Comparison of ENCODE assay signal across 1 cellular context in the genomic region with DNA sequence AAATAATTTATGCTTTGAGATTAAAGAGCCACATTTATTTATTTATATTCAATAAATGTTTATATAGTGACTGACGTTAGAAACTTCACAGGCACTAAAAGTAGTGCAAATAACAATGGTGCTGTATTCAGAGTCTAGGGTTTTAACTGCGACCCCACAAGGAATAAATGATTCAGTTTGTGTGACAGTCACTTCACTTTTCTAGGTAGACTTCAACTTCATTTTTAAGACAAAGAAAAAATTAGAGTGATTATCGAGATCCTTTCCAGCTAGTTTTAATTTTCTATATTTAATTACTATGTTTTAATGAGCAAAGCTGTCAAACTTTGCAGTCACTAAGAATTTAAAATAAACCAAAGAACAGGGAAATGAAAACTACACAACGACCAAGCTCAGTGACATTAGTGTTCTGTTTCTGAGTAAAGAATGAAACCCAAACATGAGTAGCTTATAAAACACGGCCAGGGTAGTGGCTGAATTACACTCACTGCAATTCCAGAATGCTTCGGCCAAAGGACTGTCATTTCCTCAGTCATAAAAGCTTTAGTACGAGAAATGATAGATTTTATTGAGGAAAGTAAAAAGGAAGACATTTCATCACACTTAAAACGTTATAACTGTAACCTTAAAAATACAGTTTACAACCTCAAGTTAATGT.
TF ChIP-seq lines count a peak whose summit lies in the region.

No MANE protein-coding gene starts in this region.

TF ChIP-seq in H1, 55 proteins besides CTCF, POLR2A, EP300 and RAD21:
- TF ChIP-seq CHD1 (IDR thresholded peaks at IDR 0.05; ENCODE audit: low read depth, low read length) (no peak), TAF1 (IDR thresholded peaks at IDR 0.05; ENCODE audit: low read depth, low read length) (no peak), SAP30 (IDR thresholded peaks at IDR 0.05; ENCODE audit: insufficient read depth, insufficient replicate concordance, low read length) (no peak), SP2 (IDR thresholded peaks at IDR 0.05; ENCODE audit: low read length) (no peak), SIX5 (IDR thresholded peaks at IDR 0.05; ENCODE audit: low read depth, low read length) (no peak), EGR1 (IDR thresholded peaks at IDR 0.05; ENCODE audit: borderline replicate concordance, low read depth, low read length) (no peak), POU5F1 (IDR thresholded peaks at IDR 0.05; ENCODE audit: low read depth, low read length) (no peak), SUZ12 (IDR thresholded peaks at IDR 0.05; ENCODE audit: low read length) (no peak), TBP (IDR thresholded peaks at IDR 0.05; ENCODE audit: low read depth, low read length) (no peak), RBBP5 (IDR thresholded peaks at IDR 0.05; ENCODE audit: borderline replicate concordance, low read depth, low read length) (no peak), RNF2 (IDR thresholded peaks at IDR 0.05; ENCODE audit: borderline replicate concordance, low read depth, low read length, missing control alignments, poor library complexity, severe bottlenecking) (no peak), MAFK (IDR thresholded peaks at IDR 0.05; ENCODE audit: low read depth, low read length) (no peak), RFX5 (IDR thresholded peaks at IDR 0.05; ENCODE audit: borderline replicate concordance, low read depth, low read length) (no peak)
- TF ChIP-seq, protein P1, sequence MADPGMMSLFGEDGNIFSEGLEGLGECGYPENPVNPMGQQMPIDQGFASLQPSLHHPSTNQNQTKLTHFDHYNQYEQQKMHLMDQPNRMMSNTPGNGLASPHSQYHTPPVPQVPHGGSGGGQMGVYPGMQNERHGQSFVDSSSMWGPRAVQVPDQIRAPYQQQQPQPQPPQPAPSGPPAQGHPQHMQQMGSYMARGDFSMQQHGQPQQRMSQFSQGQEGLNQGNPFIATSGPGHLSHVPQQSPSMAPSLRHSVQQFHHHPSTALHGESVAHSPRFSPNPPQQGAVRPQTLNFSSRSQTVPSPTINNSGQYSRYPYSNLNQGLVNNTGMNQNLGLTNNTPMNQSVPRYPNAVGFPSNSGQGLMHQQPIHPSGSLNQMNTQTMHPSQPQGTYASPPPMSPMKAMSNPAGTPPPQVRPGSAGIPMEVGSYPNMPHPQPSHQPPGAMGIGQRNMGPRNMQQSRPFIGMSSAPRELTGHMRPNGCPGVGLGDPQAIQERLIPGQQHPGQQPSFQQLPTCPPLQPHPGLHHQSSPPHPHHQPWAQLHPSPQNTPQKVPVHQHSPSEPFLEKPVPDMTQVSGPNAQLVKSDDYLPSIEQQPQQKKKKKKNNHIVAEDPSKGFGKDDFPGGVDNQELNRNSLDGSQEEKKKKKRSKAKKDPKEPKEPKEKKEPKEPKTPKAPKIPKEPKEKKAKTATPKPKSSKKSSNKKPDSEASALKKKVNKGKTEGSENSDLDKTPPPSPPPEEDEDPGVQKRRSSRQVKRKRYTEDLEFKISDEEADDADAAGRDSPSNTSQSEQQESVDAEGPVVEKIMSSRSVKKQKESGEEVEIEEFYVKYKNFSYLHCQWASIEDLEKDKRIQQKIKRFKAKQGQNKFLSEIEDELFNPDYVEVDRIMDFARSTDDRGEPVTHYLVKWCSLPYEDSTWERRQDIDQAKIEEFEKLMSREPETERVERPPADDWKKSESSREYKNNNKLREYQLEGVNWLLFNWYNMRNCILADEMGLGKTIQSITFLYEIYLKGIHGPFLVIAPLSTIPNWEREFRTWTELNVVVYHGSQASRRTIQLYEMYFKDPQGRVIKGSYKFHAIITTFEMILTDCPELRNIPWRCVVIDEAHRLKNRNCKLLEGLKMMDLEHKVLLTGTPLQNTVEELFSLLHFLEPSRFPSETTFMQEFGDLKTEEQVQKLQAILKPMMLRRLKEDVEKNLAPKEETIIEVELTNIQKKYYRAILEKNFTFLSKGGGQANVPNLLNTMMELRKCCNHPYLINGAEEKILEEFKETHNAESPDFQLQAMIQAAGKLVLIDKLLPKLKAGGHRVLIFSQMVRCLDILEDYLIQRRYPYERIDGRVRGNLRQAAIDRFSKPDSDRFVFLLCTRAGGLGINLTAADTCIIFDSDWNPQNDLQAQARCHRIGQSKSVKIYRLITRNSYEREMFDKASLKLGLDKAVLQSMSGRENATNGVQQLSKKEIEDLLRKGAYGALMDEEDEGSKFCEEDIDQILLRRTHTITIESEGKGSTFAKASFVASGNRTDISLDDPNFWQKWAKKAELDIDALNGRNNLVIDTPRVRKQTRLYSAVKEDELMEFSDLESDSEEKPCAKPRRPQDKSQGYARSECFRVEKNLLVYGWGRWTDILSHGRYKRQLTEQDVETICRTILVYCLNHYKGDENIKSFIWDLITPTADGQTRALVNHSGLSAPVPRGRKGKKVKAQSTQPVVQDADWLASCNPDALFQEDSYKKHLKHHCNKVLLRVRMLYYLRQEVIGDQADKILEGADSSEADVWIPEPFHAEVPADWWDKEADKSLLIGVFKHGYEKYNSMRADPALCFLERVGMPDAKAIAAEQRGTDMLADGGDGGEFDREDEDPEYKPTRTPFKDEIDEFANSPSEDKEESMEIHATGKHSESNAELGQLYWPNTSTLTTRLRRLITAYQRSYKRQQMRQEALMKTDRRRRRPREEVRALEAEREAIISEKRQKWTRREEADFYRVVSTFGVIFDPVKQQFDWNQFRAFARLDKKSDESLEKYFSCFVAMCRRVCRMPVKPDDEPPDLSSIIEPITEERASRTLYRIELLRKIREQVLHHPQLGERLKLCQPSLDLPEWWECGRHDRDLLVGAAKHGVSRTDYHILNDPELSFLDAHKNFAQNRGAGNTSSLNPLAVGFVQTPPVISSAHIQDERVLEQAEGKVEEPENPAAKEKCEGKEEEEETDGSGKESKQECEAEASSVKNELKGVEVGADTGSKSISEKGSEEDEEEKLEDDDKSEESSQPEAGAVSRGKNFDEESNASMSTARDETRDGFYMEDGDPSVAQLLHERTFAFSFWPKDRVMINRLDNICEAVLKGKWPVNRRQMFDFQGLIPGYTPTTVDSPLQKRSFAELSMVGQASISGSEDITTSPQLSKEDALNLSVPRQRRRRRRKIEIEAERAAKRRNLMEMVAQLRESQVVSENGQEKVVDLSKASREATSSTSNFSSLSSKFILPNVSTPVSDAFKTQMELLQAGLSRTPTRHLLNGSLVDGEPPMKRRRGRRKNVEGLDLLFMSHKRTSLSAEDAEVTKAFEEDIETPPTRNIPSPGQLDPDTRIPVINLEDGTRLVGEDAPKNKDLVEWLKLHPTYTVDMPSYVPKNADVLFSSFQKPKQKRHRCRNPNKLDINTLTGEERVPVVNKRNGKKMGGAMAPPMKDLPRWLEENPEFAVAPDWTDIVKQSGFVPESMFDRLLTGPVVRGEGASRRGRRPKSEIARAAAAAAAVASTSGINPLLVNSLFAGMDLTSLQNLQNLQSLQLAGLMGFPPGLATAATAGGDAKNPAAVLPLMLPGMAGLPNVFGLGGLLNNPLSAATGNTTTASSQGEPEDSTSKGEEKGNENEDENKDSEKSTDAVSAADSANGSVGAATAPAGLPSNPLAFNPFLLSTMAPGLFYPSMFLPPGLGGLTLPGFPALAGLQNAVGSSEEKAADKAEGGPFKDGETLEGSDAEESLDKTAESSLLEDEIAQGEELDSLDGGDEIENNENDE (IDR thresholded peaks at IDR 0.05; ENCODE audit: insufficient replicate concordance, low read length), result no peak
